ENCODE assay signal across 1 cellular context in genomic region chr12:1130164-1130563, GRCh38.
TF ChIP-seq lines count a peak whose summit lies in the region.

No MANE protein-coding gene starts in this region.

TF ChIP-seq in GM12878, 131 proteins besides CTCF, POLR2A, EP300 and RAD21 (continued from another document):
- TF ChIP-seq, protein P1, sequence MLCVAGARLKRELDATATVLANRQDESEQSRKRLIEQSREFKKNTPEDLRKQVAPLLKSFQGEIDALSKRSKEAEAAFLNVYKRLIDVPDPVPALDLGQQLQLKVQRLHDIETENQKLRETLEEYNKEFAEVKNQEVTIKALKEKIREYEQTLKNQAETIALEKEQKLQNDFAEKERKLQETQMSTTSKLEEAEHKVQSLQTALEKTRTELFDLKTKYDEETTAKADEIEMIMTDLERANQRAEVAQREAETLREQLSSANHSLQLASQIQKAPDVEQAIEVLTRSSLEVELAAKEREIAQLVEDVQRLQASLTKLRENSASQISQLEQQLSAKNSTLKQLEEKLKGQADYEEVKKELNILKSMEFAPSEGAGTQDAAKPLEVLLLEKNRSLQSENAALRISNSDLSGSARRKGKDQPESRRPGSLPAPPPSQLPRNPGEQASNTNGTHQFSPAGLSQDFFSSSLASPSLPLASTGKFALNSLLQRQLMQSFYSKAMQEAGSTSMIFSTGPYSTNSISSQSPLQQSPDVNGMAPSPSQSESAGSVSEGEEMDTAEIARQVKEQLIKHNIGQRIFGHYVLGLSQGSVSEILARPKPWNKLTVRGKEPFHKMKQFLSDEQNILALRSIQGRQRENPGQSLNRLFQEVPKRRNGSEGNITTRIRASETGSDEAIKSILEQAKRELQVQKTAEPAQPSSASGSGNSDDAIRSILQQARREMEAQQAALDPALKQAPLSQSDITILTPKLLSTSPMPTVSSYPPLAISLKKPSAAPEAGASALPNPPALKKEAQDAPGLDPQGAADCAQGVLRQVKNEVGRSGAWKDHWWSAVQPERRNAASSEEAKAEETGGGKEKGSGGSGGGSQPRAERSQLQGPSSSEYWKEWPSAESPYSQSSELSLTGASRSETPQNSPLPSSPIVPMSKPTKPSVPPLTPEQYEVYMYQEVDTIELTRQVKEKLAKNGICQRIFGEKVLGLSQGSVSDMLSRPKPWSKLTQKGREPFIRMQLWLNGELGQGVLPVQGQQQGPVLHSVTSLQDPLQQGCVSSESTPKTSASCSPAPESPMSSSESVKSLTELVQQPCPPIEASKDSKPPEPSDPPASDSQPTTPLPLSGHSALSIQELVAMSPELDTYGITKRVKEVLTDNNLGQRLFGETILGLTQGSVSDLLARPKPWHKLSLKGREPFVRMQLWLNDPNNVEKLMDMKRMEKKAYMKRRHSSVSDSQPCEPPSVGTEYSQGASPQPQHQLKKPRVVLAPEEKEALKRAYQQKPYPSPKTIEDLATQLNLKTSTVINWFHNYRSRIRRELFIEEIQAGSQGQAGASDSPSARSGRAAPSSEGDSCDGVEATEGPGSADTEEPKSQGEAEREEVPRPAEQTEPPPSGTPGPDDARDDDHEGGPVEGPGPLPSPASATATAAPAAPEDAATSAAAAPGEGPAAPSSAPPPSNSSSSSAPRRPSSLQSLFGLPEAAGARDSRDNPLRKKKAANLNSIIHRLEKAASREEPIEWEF (IDR thresholded peaks at IDR 0.05; ENCODE audit: insufficient replicate concordance, low read depth, low read length), result no peak
- TF ChIP-seq FOXM1 (IDR thresholded peaks at IDR 0.05; ENCODE audit: low read depth, low read length), result no peak
- no peak for TF ChIP-seq RB1 (IDR thresholded peaks at IDR 0.05; ENCODE audit: borderline replicate concordance)
- TF ChIP-seq POU2F2 (IDR thresholded peaks at IDR 0.05; ENCODE audit: borderline replicate concordance, low read depth, low read length), result no peak
- TF ChIP-seq BMI1 (IDR thresholded peaks at IDR 0.05; ENCODE audit: borderline replicate concordance), result no peak
- TF ChIP-seq BCL11A (IDR thresholded peaks at IDR 0.05; ENCODE audit: low read depth, low read length), result no peak
- no peak for TF ChIP-seq YY1 (IDR thresholded peaks at IDR 0.05; ENCODE audit: low read depth, low read length)
- TF ChIP-seq HDGF (IDR thresholded peaks at IDR 0.05), result no peak
- TF ChIP-seq SKIL (IDR thresholded peaks at IDR 0.05; ENCODE audit: low read depth, poor library complexity, severe bottlenecking), result no peak
- TF ChIP-seq FOS (IDR thresholded peaks at IDR 0.05; ENCODE audit: borderline replicate concordance, extremely low read depth, insufficient read length), result no peak
- TF ChIP-seq PAX8 (IDR thresholded peaks at IDR 0.05), result no peak
- no peak for TF ChIP-seq SMAD5 (IDR thresholded peaks at IDR 0.05; ENCODE audit: low read depth)
- no peak for TF ChIP-seq ZNF687 (IDR thresholded peaks at IDR 0.05)
- no peak for TF ChIP-seq ZZZ3 (IDR thresholded peaks at IDR 0.05; ENCODE audit: control insufficient read depth, insufficient read length, low read depth)
- TF ChIP-seq ZNF384 (IDR thresholded peaks at IDR 0.05; ENCODE audit: borderline replicate concordance, low read depth, low read length), result no peak
- TF ChIP-seq IKZF1 (conservative IDR thresholded peaks at IDR 0.05), result 0 out of 2 replicates have a peak, but pooled peaks have one; percentile 25
- TF ChIP-seq, protein P2, sequence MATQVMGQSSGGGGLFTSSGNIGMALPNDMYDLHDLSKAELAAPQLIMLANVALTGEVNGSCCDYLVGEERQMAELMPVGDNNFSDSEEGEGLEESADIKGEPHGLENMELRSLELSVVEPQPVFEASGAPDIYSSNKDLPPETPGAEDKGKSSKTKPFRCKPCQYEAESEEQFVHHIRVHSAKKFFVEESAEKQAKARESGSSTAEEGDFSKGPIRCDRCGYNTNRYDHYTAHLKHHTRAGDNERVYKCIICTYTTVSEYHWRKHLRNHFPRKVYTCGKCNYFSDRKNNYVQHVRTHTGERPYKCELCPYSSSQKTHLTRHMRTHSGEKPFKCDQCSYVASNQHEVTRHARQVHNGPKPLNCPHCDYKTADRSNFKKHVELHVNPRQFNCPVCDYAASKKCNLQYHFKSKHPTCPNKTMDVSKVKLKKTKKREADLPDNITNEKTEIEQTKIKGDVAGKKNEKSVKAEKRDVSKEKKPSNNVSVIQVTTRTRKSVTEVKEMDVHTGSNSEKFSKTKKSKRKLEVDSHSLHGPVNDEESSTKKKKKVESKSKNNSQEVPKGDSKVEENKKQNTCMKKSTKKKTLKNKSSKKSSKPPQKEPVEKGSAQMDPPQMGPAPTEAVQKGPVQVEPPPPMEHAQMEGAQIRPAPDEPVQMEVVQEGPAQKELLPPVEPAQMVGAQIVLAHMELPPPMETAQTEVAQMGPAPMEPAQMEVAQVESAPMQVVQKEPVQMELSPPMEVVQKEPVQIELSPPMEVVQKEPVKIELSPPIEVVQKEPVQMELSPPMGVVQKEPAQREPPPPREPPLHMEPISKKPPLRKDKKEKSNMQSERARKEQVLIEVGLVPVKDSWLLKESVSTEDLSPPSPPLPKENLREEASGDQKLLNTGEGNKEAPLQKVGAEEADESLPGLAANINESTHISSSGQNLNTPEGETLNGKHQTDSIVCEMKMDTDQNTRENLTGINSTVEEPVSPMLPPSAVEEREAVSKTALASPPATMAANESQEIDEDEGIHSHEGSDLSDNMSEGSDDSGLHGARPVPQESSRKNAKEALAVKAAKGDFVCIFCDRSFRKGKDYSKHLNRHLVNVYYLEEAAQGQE (IDR thresholded peaks at IDR 0.05; ENCODE audit: low read depth, low read length), result no peak
- no peak for TF ChIP-seq WRNIP1 (IDR thresholded peaks at IDR 0.05; ENCODE audit: borderline replicate concordance, low read depth, low read length)
- TF ChIP-seq SPI1 (IDR thresholded peaks at IDR 0.05; ENCODE audit: borderline replicate concordance, insufficient read depth, low read depth, low read length), result peak; percentile 47; the same call in 1 of the 2 replicates
- TF ChIP-seq POLR2AphosphoS5 (IDR thresholded peaks at IDR 0.05; ENCODE audit: low read length), result no peak
- TF ChIP-seq CREB1 (IDR thresholded peaks at IDR 0.05; ENCODE audit: low read depth), result no peak
